ENCODE assay signal across 24 cellular contexts in the genomic region with DNA sequence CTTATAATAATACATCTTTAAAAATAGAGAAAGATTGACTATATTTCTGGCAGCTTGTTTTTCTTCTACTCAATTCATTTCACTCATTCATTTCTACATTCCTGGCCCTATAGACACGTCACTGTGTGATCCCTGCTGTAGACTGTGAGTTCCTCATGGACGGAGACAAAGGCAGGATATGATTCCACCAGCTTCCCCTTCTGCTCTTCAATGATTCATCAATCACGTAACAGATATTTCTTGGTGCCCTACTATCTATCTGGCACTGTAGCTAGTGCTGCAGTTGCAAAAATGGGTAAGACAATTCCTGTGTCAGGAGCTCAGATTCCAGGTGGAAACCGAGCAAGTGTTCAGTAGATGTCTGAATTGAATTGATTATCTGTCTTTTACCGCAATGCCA.
DNase-seq lines count a peak whose midpoint lies in the region; ATAC-seq and TF ChIP-seq lines count a peak whose summit lies in the region.
"Had no signal": no experiment of that assay in that cellular context is flagged by ENCODE, and none has a peak within 500 bp of the region (broad histone marks: within the 10 kb centered on the region; RNA-seq: fewer than 3 reads in every experiment).

No MANE protein-coding gene starts in this region.

- no peaks in the 10 kb centered on the region for H3K9me3 ChIP-seq in adipocyte (ENCODE audit: control insufficient read depth, low read length)
- H3K9me3 ChIP-seq: A549, gastroesophageal sphincter, suprapubic skin, vagina had no signal

- DNase-seq in CD1c-positive myeloid dendritic cell (ENCODE audit: extremely low spot score) (peak; percentile 69), Kasumi-1 (lab: John Stamatoyannopoulos, UW) (peak; percentile 46 to 55), adipocyte (ENCODE audit: low read depth) (peak; percentile 1), fibroblast of pulmonary artery (ENCODE audit: low read depth) (peak; percentile 62), foreskin melanocyte (no peak), HuH-7.5 (ENCODE audit: low spot score) (no peak)
- DNase-seq in activated CD4-positive, alpha-beta T cell treated with anti-CD3 and anti-CD28 coated beads, Interleukin-2, amount 50 U/mL, for 1 hour = no peak
- DNase-seq: activated naive CD4-positive, alpha-beta T cell treated with anti-CD3 and anti-CD28 coated beads, Interleukin-2, amount 10 ng/mL, durations not matched to agents 7 days and 5 days; DND-41; erythroblast; hypothalamus; left ventricle myocardium superior; naive thymus-derived CD8-positive, alpha-beta T cell; NCI-H2227 treated with DMSO at 0.1 percent for 48 hours; Right ventricle myocardium superior; stimulated activated CD4-positive, alpha-beta T cell treated with anti-CD3 and anti-CD28 coated beads, Interleukin-2, amount 100 ng/mL, for 24 hours; T1000 had no signal

- no peak overlapping the region for H3K4me3 ChIP-seq in adipocyte (ENCODE audit: low read length)
- H3K4me3 ChIP-seq in fibroblast of pulmonary artery (replicated peaks; ENCODE audit: low read depth, low read length) = no peak overlapping the region
- H3K4me3 ChIP-seq: A549, gastroesophageal sphincter, smooth muscle cell, suprapubic skin, vagina had no signal

- no peaks in the 10 kb centered on the region for H3K36me3 ChIP-seq in adipocyte (ENCODE audit: control insufficient read depth, insufficient read depth, low read length, severe bottlenecking)
- H3K36me3 ChIP-seq: gastroesophageal sphincter, suprapubic skin, vagina had no signal

- H3K27me3 ChIP-seq in adipocyte (replicated peaks; ENCODE audit: control insufficient read depth, insufficient read depth, low read length) = peaks cover 9% of the 10 kb centered on the region
- H3K27me3 ChIP-seq: gastroesophageal sphincter, suprapubic skin, vagina had no signal

- ATAC-seq in GM18868 (IDR thresholded peaks at IDR 0.05; ENCODE audit: unreplicated experiment) = no peak
- ATAC-seq: A549; gastroesophageal sphincter; left ventricle myocardium superior; naive thymus-derived CD8-positive, alpha-beta T cell; WTC11 had no signal

- no peaks in the 10 kb centered on the region for H3K4me1 ChIP-seq in adipocyte (ENCODE audit: control insufficient read depth, insufficient read depth, low read length)
- H3K4me1 ChIP-seq: A549, gastroesophageal sphincter, suprapubic skin, vagina had no signal

- no peak overlapping the region for H3K9ac ChIP-seq in adipocyte (ENCODE audit: low read length)

- no peak for TF ChIP-seq CTCF in fibroblast of pulmonary artery (IDR thresholded peaks at IDR 0.05; ENCODE audit: low read length, missing control alignments)

Comparison
In these comparisons a context has a peak if more than half of its experiments do, and no peak if none do; other contexts are left out.
1. DNase-seq: peak in CD1c-positive myeloid dendritic cell (single experiment), Kasumi-1 (2 of 2), adipocyte (single experiment) and fibroblast of pulmonary artery (single experiment); none in foreskin melanocyte (single experiment), activated CD4-positive, alpha-beta T cell treated with anti-CD3 and anti-CD28 coated beads, Interleukin-2, amount 50 U/mL, for 1 hour (single experiment) and HuH-7.5 (single experiment).